In the genomic region with DNA sequence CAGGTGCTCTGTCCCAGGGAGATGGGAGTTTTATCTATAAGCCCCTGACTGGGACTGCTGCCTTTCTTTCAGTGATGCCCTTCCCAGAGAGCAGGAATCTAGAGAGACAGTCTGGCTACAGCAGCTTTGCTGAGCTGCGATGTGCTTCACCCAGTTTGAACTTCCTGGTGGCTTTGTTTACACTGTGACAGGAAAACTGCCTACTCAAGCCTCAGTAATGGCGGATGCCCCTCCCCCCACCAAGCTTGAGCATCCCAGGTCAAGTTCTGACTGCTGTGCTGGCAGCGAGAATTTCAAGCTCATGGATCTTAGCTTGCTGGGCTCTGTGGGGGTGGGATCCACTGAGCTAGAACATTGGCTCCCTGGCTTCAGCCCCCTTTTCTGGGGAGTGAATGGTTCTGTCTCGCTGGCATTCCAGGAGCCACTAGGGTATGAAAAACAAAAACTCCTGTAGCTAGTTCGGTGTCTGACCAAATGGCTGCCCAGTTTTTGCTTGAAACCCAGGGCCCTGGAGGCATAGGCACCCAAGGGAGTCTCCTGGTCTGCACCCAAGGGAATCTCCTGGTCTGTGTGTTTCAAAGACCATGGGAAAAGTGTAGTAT, we compare ENCODE assay signal across 11 cellular contexts.
DNase-seq lines count a peak whose midpoint lies in the region; ATAC-seq and TF ChIP-seq lines count a peak whose summit lies in the region.
"Had no signal": no experiment of that assay in that cellular context is flagged by ENCODE, and none has a peak within 500 bp of the region (broad histone marks: within the 10 kb centered on the region; RNA-seq: fewer than 3 reads in every experiment).

No MANE protein-coding gene starts in this region.

- H3K27me3 Mint-ChIP-seq in nephron progenitor cell (ENCODE audit: low read depth, poor library complexity), result peaks cover 13% of the 10 kb centered on the region
- H3K27me3 Mint-ChIP-seq: memory B cell had no signal

- peaks cover 10% of the 10 kb centered on the region for H3K4me1 ChIP-seq in Loucy (ENCODE audit: insufficient read depth, low read length, poor library complexity, severe bottlenecking)
- H3K4me1 ChIP-seq: ascending aorta had no signal

- H3K4me2 ChIP-seq in Loucy (ENCODE audit: low read depth, low read length, poor library complexity, severe bottlenecking), result peak overlapping the region; percentile 30

- H3K79me2 ChIP-seq in Loucy (ENCODE audit: insufficient read depth, low read length), result no peaks in the 10 kb centered on the region

- H3K9me3 ChIP-seq in Loucy (ENCODE audit: insufficient read depth, low read depth, low read length), result no peaks in the 10 kb centered on the region; the same call in 1 of the 2 replicates
- H3K9me3 ChIP-seq: ascending aorta had no signal

- H4K20me1 ChIP-seq in Loucy (ENCODE audit: insufficient read depth, low read length, poor library complexity, severe bottlenecking), result no peaks in the 10 kb centered on the region

- no peak overlapping the region for H3K27ac ChIP-seq in brain microvascular endothelial cell
- H3K27ac ChIP-seq: ascending aorta had no signal

- H3K4me1 Mint-ChIP-seq in nephron progenitor cell, result peaks cover 9% of the 10 kb centered on the region

- H3K36me3 ChIP-seq in Loucy (ENCODE audit: insufficient read depth, low read length) (no peaks in the 10 kb centered on the region), brain microvascular endothelial cell (replicated peaks) (no peaks in the 10 kb centered on the region)
- H3K36me3 ChIP-seq: ascending aorta had no signal

- peaks cover 46% of the 10 kb centered on the region for H3K9me3 Mint-ChIP-seq in nephron progenitor cell

- peaks cover 4% of the 10 kb centered on the region for H3K36me3 Mint-ChIP-seq in nephron progenitor cell (ENCODE audit: low read depth)

- no peak overlapping the region for H3K4me3 Mint-ChIP-seq in nephron progenitor cell
- H3K4me3 Mint-ChIP-seq: effector memory CD8-positive, alpha-beta T cell; memory B cell had no signal

- in situ Hi-C loops in brain microvascular endothelial cell (cut with HindIII; ENCODE audit: low pct_ligation_motif_present, low sequenced_read_pairs), result no loop called here

- H3F3A ChIP-seq in Loucy (ENCODE audit: low read depth), result no peaks in the 10 kb centered on the region

- H3K27me3 ChIP-seq in Loucy (ENCODE audit: insufficient read depth, low read length, poor library complexity, severe bottlenecking) (no peaks in the 10 kb centered on the region), brain microvascular endothelial cell (replicated peaks) (no peaks in the 10 kb centered on the region)
- H3K27me3 ChIP-seq: ascending aorta had no signal

- H3K4me3 ChIP-seq in Loucy (ENCODE audit: low read length, poor library complexity, severe bottlenecking) (no peak overlapping the region), brain microvascular endothelial cell (ENCODE audit: low read depth, low read length) (no peak overlapping the region)
- H3K4me3 ChIP-seq: ascending aorta had no signal

- no peak overlapping the region for H3K9ac ChIP-seq in Loucy (ENCODE audit: low read depth, low read length, poor library complexity, severe bottlenecking)

- no peak for ATAC-seq in GM21423 (IDR thresholded peaks at IDR 0.05; ENCODE audit: unreplicated experiment)
- ATAC-seq: effector memory CD8-positive, alpha-beta T cell had no signal

- H2AFZ ChIP-seq in Loucy (ENCODE audit: low read length), result peak overlapping the region; percentile 76

- peak overlapping the region; percentile 37 for H3K27ac Mint-ChIP-seq in nephron progenitor cell
- H3K27ac Mint-ChIP-seq: memory B cell had no signal

- no peaks in the 10 kb centered on the region for H3K9me2 ChIP-seq in Loucy (replicated peaks; ENCODE audit: low read depth, low read length)

- TF ChIP-seq CTCF in Loucy (conservative IDR thresholded peaks at IDR 0.05; ENCODE audit: low read length), result no peak
- TF ChIP-seq CTCF in brain microvascular endothelial cell (IDR thresholded peaks at IDR 0.05; ENCODE audit: low read depth, low read length, missing control alignments), result no peak
- no peak for TF ChIP-seq CTCF in nephron progenitor cell (IDR thresholded peaks at IDR 0.05)

- DNase-seq in NCI-H748 (lab: John Stamatoyannopoulos, UW; ENCODE audit: unreplicated experiment) (peak; percentile 9), NCI-H748 treated with DMSO at 0.1 percent for 48 hours (lab: John Stamatoyannopoulos, UW) (no peak), brain microvascular endothelial cell (peak; percentile 22), nephron progenitor cell (peak; percentile 42), NCI-H526 treated with DMSO at 0.1 percent for 48 hours (lab: John Stamatoyannopoulos, UW) (no peak), hippocampal formation (lab: John Stamatoyannopoulos, UW) (no peak)
- DNase-seq: effector memory CD8-positive, alpha-beta T cell had no signal

Comparison
In these comparisons a context has a peak if more than half of its experiments do, and no peak if none do; other contexts are left out.
1. DNase-seq: peak in NCI-H748 (single experiment), brain microvascular endothelial cell (single experiment) and nephron progenitor cell (single experiment); none in NCI-H748 treated with DMSO at 0.1 percent for 48 hours (single experiment), NCI-H526 treated with DMSO at 0.1 percent for 48 hours (single experiment) and hippocampal formation (0 of 2).